Comparison of ENCODE assay signal across 21 cellular contexts in genomic region chr19:4256563-4256962, GRCh38. TPM values are rescaled to one million over a fixed set of nuclear protein-coding genes. Genes with fewer than 3 reads are reported as not detected.
DNase-seq lines count a peak whose midpoint lies in the region; ATAC-seq and TF ChIP-seq lines count a peak whose summit lies in the region.
"Had no signal": no experiment of that assay in that cellular context is flagged by ENCODE, and none has a peak within 500 bp of the region (broad histone marks: within the 10 kb centered on the region; RNA-seq: fewer than 3 reads in every experiment).

No MANE protein-coding gene starts in this region.

- POLR2A ChIA-PET in activated CD4-positive, alpha-beta T cell treated with anti-CD3 and anti-CD28 coated beads for 36 hours (lab: Charles Lee): interaction anchor here (0.6 kb wide), 2 partner anchors 19 to 160 kb away, joined by 3 to 6 read pairs; no protein-coding TSS in a partner anchor

- H3K79me2 ChIP-seq in mesendoderm (ENCODE audit: control insufficient read depth, insufficient read depth, low read length): no peaks in the 10 kb centered on the region

- no peak overlapping the region for H3K56ac ChIP-seq in mesendoderm (ENCODE audit: low read length)

- H3K9me3 Mint-ChIP-seq in activated CD4-positive, alpha-beta T cell treated with anti-CD3 and anti-CD28 coated beads for 36 hours (ENCODE audit: low read depth): peaks cover 1% of the 10 kb centered on the region
- H3K9me3 Mint-ChIP-seq in HFFc6: no peaks in the 10 kb centered on the region; the same call in 1 of the 2 replicates
- peaks cover 4% of the 10 kb centered on the region for H3K9me3 Mint-ChIP-seq in activated naive CD4-positive, alpha-beta T cell treated with anti-CD3 and anti-CD28 coated beads, Interleukin-2, amount 10 ng/mL, durations not matched to agents 7 days and 5 days
- peaks cover 10% of the 10 kb centered on the region for H3K9me3 Mint-ChIP-seq in activated T-helper 2 cell treated with anti-CD3 and anti-CD28 coated beads, Interferon-gamma antibody, Interleukin-2, Interleukin-4, amounts not matched to agents 10 μg/mL and 5 μg/mL and 100 μg/mL, durations not matched to agents 14 hours and 24 hours and 36 hours
- H3K9me3 Mint-ChIP-seq: activated naive CD4-positive, alpha-beta T cell treated with anti-CD3 and anti-CD28 coated beads, Interleukin-2, amount 50 U/mL, for 24 hours; CD8-positive, alpha-beta T cell had no signal

- no peaks in the 10 kb centered on the region for H3K27me3 Mint-ChIP-seq in activated CD4-positive, alpha-beta T cell treated with anti-CD3 and anti-CD28 coated beads for 36 hours
- H3K27me3 Mint-ChIP-seq in HFFc6 (ENCODE audit: insufficient read depth): no peaks in the 10 kb centered on the region; the same call in none of the 2 replicates
- no peaks in the 10 kb centered on the region for H3K27me3 Mint-ChIP-seq in activated naive CD4-positive, alpha-beta T cell treated with anti-CD3 and anti-CD28 coated beads, Interleukin-2, amount 10 ng/mL, durations not matched to agents 7 days and 5 days
- H3K27me3 Mint-ChIP-seq in activated T-helper 2 cell treated with anti-CD3 and anti-CD28 coated beads, Interferon-gamma antibody, Interleukin-2, Interleukin-4, amounts not matched to agents 10 μg/mL and 5 μg/mL and 100 μg/mL, durations not matched to agents 14 hours and 24 hours and 36 hours (ENCODE audit: low read depth): no peaks in the 10 kb centered on the region
- H3K27me3 Mint-ChIP-seq: activated naive CD4-positive, alpha-beta T cell treated with anti-CD3 and anti-CD28 coated beads, Interleukin-2, amount 50 U/mL, for 24 hours had no signal

- H3K9me3 ChIP-seq in WERI-Rb-1 (ENCODE audit: severe bottlenecking): peaks cover 3% of the 10 kb centered on the region
- H3K9me3 ChIP-seq: thoracic aorta had no signal

- WGBS in mesendoderm (ENCODE audit: extremely low coverage, insufficient coverage, low lambda C conversion rate): no CpG with 5 or more reads among the region's 4 CpGs

- no peaks in the 10 kb centered on the region for H3K4me1 ChIP-seq in mesendoderm (ENCODE audit: control insufficient read depth, low read depth, low read length)

- H3K4ac ChIP-seq in mesendoderm (ENCODE audit: low read depth, low read length): no peak overlapping the region

- TF ChIP-seq CTCF in HFFc6 (IDR thresholded peaks at IDR 0.05): peak; percentile 41; the same call in 1 of the 2 replicates
- TF ChIP-seq CTCF in WERI-Rb-1 (IDR thresholded peaks at IDR 0.05; ENCODE audit: low read depth, low read length): peak; percentile 65

- no peak overlapping the region for H3K4me3 Mint-ChIP-seq in activated CD4-positive, alpha-beta T cell treated with anti-CD3 and anti-CD28 coated beads for 36 hours
- H3K4me3 Mint-ChIP-seq in HFFc6: no peak overlapping the region
- no peak overlapping the region for H3K4me3 Mint-ChIP-seq in activated naive CD4-positive, alpha-beta T cell treated with anti-CD3 and anti-CD28 coated beads, Interleukin-2, amount 10 ng/mL, durations not matched to agents 7 days and 5 days
- no peak overlapping the region for H3K4me3 Mint-ChIP-seq in activated T-helper 2 cell treated with anti-CD3 and anti-CD28 coated beads, Interferon-gamma antibody, Interleukin-2, Interleukin-4, amounts not matched to agents 10 μg/mL and 5 μg/mL and 100 μg/mL, durations not matched to agents 14 hours and 24 hours and 36 hours (ENCODE audit: low read depth)
- H3K4me3 Mint-ChIP-seq: activated naive CD4-positive, alpha-beta T cell treated with anti-CD3 and anti-CD28 coated beads, Interleukin-2, amount 50 U/mL, for 24 hours; brain; CD8-positive, alpha-beta T cell had no signal

- H3K36me3 ChIP-seq in WERI-Rb-1: peaks cover 49% of the 10 kb centered on the region
- peaks cover 9% of the 10 kb centered on the region for H3K36me3 ChIP-seq in mesendoderm (ENCODE audit: control insufficient read depth, insufficient read depth, low read length)

- intact Hi-C loops in activated CD4-positive, alpha-beta T cell treated with anti-CD3 and anti-CD28 coated beads for 36 hours (cut with DNase I, micrococcal nuclease): no loop called here
- intact Hi-C loops in activated T-helper 2 cell treated with anti-CD3 and anti-CD28 coated beads, Interferon-gamma antibody, Interleukin-2, Interleukin-4, amounts not matched to agents 10 μg/mL and 5 μg/mL and 100 μg/mL, durations not matched to agents 14 hours and 24 hours and 36 hours (cut with micrococcal nuclease): no loop called here

- H3K18ac ChIP-seq in mesendoderm (ENCODE audit: low read length): no peak overlapping the region

- no peak overlapping the region for H3K4me2 ChIP-seq in mesendoderm (ENCODE audit: low read length)

- no peaks in the 10 kb centered on the region for H3K4me1 Mint-ChIP-seq in activated CD4-positive, alpha-beta T cell treated with anti-CD3 and anti-CD28 coated beads for 36 hours
- no peaks in the 10 kb centered on the region for H3K4me1 Mint-ChIP-seq in HFFc6 (ENCODE audit: low read depth)
- no peaks in the 10 kb centered on the region for H3K4me1 Mint-ChIP-seq in activated naive CD4-positive, alpha-beta T cell treated with anti-CD3 and anti-CD28 coated beads, Interleukin-2, amount 10 ng/mL, durations not matched to agents 7 days and 5 days
- H3K4me1 Mint-ChIP-seq in activated T-helper 2 cell treated with anti-CD3 and anti-CD28 coated beads, Interferon-gamma antibody, Interleukin-2, Interleukin-4, amounts not matched to agents 10 μg/mL and 5 μg/mL and 100 μg/mL, durations not matched to agents 14 hours and 24 hours and 36 hours (ENCODE audit: low read depth): no peaks in the 10 kb centered on the region
- H3K4me1 Mint-ChIP-seq: activated naive CD4-positive, alpha-beta T cell treated with anti-CD3 and anti-CD28 coated beads, Interleukin-2, amount 50 U/mL, for 24 hours; brain had no signal

- H4K5ac ChIP-seq in mesendoderm (ENCODE audit: low read length): no peak overlapping the region

- no peak overlapping the region for H4K8ac ChIP-seq in mesendoderm (ENCODE audit: low read depth, low read length)

- no peak overlapping the region for H2AK5ac ChIP-seq in mesendoderm (ENCODE audit: low read length)

- ATAC-seq in activated CD4-positive, alpha-beta T cell treated with anti-CD3 and anti-CD28 coated beads for 36 hours: no peak
- no peak for ATAC-seq in stimulated activated naive CD8-positive, alpha-beta T cell treated with anti-CD3 and anti-CD28 coated beads, Interleukin-15, Interleukin-2, amounts not matched to agents 100 U/mL and 50 U/mL, for 24 hours
- ATAC-seq: CD8-positive, alpha-beta T cell had no signal

- peak; percentile 37 for DNase-seq in activated CD4-positive, alpha-beta T cell treated with anti-CD3 and anti-CD28 coated beads for 36 hours
- no peak for DNase-seq in activated CD4-positive, alpha-beta T cell treated with anti-CD3 and anti-CD28 coated beads for 1 hour
- DNase-seq in HFFc6 (no peak), WERI-Rb-1 (no peak), mesendoderm (peak; percentile 51)
- DNase-seq in activated naive CD4-positive, alpha-beta T cell treated with anti-CD3 and anti-CD28 coated beads, Interleukin-2, amount 10 ng/mL, durations not matched to agents 7 days and 5 days: no peak
- no peak for DNase-seq in activated T-helper 2 cell treated with anti-CD3 and anti-CD28 coated beads, Interferon-gamma antibody, Interleukin-2, Interleukin-4, amounts not matched to agents 10 μg/mL and 5 μg/mL and 100 μg/mL, durations not matched to agents 14 hours and 24 hours and 36 hours (ENCODE audit: low spot score)
- no peak for DNase-seq in stimulated activated naive CD8-positive, alpha-beta T cell treated with anti-CD3 and anti-CD28 coated beads, Interleukin-15, Interleukin-2, amounts not matched to agents 100 U/mL and 50 U/mL, for 24 hours
- DNase-seq: CD8-positive, alpha-beta T cell; hypothalamus; NCI-H187 treated with DMSO at 0.1 percent for 48 hours; NCI-H510A; stimulated activated CD4-positive, alpha-beta T cell treated with anti-CD3 and anti-CD28 coated beads, Interleukin-2, amount 100 ng/mL, for 48 hours; stimulated activated CD8-positive, alpha-beta memory T cell treated with anti-CD3 and anti-CD28 coated beads, Interleukin-4, amount 100 ng/mL, for 48 hours had no signal

- no peak overlapping the region for H3K4me3 ChIP-seq in WERI-Rb-1 (ENCODE audit: low read depth, low read length)
- H3K4me3 ChIP-seq in mesendoderm (ENCODE audit: low read length): no peak overlapping the region
- H3K4me3 ChIP-seq: thoracic aorta had no signal

- no peaks in the 10 kb centered on the region for H3K27me3 ChIP-seq in WERI-Rb-1 (ENCODE audit: insufficient read depth, low read depth, severe bottlenecking)
- no peaks in the 10 kb centered on the region for H3K27me3 ChIP-seq in mesendoderm (ENCODE audit: insufficient read depth, low read length, poor library complexity)

- H3K27ac Mint-ChIP-seq in activated CD4-positive, alpha-beta T cell treated with anti-CD3 and anti-CD28 coated beads for 36 hours: no peak overlapping the region
- H3K27ac Mint-ChIP-seq in HFFc6: no peak overlapping the region
- no peak overlapping the region for H3K27ac Mint-ChIP-seq in activated naive CD4-positive, alpha-beta T cell treated with anti-CD3 and anti-CD28 coated beads, Interleukin-2, amount 10 ng/mL, durations not matched to agents 7 days and 5 days
- no peak overlapping the region for H3K27ac Mint-ChIP-seq in activated T-helper 2 cell treated with anti-CD3 and anti-CD28 coated beads, Interferon-gamma antibody, Interleukin-2, Interleukin-4, amounts not matched to agents 10 μg/mL and 5 μg/mL and 100 μg/mL, durations not matched to agents 14 hours and 24 hours and 36 hours
- H3K27ac Mint-ChIP-seq: activated naive CD4-positive, alpha-beta T cell treated with anti-CD3 and anti-CD28 coated beads, Interleukin-2, amount 50 U/mL, for 24 hours; brain; CD8-positive, alpha-beta T cell had no signal

- peaks cover 58% of the 10 kb centered on the region for H3K36me3 Mint-ChIP-seq in activated CD4-positive, alpha-beta T cell treated with anti-CD3 and anti-CD28 coated beads for 36 hours (ENCODE audit: low read depth)
- H3K36me3 Mint-ChIP-seq in HFFc6 (ENCODE audit: low read depth): peaks cover 38% of the 10 kb centered on the region
- H3K36me3 Mint-ChIP-seq in activated naive CD4-positive, alpha-beta T cell treated with anti-CD3 and anti-CD28 coated beads, Interleukin-2, amount 10 ng/mL, durations not matched to agents 7 days and 5 days: peaks cover 53% of the 10 kb centered on the region
- H3K36me3 Mint-ChIP-seq in activated T-helper 2 cell treated with anti-CD3 and anti-CD28 coated beads, Interferon-gamma antibody, Interleukin-2, Interleukin-4, amounts not matched to agents 10 μg/mL and 5 μg/mL and 100 μg/mL, durations not matched to agents 14 hours and 24 hours and 36 hours (ENCODE audit: low read depth): peaks cover 74% of the 10 kb centered on the region

- H2BK5ac ChIP-seq in mesendoderm (ENCODE audit: low read length): no peak overlapping the region

- no peaks in the 10 kb centered on the region for H3K79me1 ChIP-seq in mesendoderm (ENCODE audit: low read length)

- no peak overlapping the region for H2BK15ac ChIP-seq in mesendoderm (replicated peaks; ENCODE audit: low read depth)

- CTCF ChIA-PET in activated CD4-positive, alpha-beta T cell treated with anti-CD3 and anti-CD28 coated beads for 36 hours (lab: Charles Lee): interaction anchor here (0.6 to 3.1 kb wide), 7 partner anchors 8 to 114 kb away, joined by 3 to 11 read pairs (median 3); no protein-coding TSS in a partner anchor
- CTCF ChIA-PET in activated naive CD4-positive, alpha-beta T cell treated with anti-CD3 and anti-CD28 coated beads, Interleukin-2, amount 10 ng/mL, durations not matched to agents 7 days and 5 days (lab: Charles Lee): interaction anchor here (0.6 to 1.6 kb wide), 3 partner anchors 23 to 96 kb away, joined by 3 to 4 read pairs (median 4); no protein-coding TSS in a partner anchor

- H3K9ac ChIP-seq in mesendoderm (ENCODE audit: low read length): no peak overlapping the region

- H3K27ac ChIP-seq in WERI-Rb-1 (no peak overlapping the region), mesendoderm (ENCODE audit: low read depth, low read length) (no peak overlapping the region)
- H3K27ac ChIP-seq: thoracic aorta had no signal

- no peak overlapping the region for H3K23ac ChIP-seq in mesendoderm (ENCODE audit: low read length)

- no peak overlapping the region for H2BK120ac ChIP-seq in mesendoderm (ENCODE audit: low read depth, low read length)

RNA-seq across cellular contexts. Expression of gene YJU2, which starts 9.7 kb away (rescaled TPM):
- 10 to 100 TPM; 29.8 to 34.8 TPM for total RNA-seq in activated CD4-positive, alpha-beta T cell treated with anti-CD3 and anti-CD28 coated beads for 36 hours
- 10 to 100 TPM; 12.0 to 17.7 (median 16.1) TPM for total RNA-seq in HFFc6 (2021; fragmentation: NEBNext Ultra II Directional; extraction: Animal tissue kit (Norgen Biotek cat#: 25700))
- 39.5 TPM for polyA plus RNA-seq in mesendoderm (2013, experiment 1 of 2)
- polyA plus RNA-seq in mesendoderm (2013, experiment 2 of 2): 38.6 TPM
- 29.7 and 30.8 TPM in 2 replicates for total RNA-seq in activated T-helper 2 cell treated with anti-CD3 and anti-CD28 coated beads, Interferon-gamma antibody, Interleukin-2, Interleukin-4, amounts not matched to agents 10 μg/mL and 5 μg/mL and 100 μg/mL, durations not matched to agents 14 hours and 24 hours and 36 hours

RNA-seq across cellular contexts. Expression of gene SHD, which starts 22.5 kb away (rescaled TPM):
- not detected for total RNA-seq in activated CD4-positive, alpha-beta T cell treated with anti-CD3 and anti-CD28 coated beads for 36 hours
- not detected for total RNA-seq in HFFc6 (2021; fragmentation: NEBNext Ultra II Directional; extraction: Animal tissue kit (Norgen Biotek cat#: 25700))
- polyA plus RNA-seq in mesendoderm (2013, experiment 1 of 2): 0.42 TPM
- 0.76 TPM for polyA plus RNA-seq in mesendoderm (2013, experiment 2 of 2)
- 0.46 and 1.2 TPM in 2 replicates for total RNA-seq in activated T-helper 2 cell treated with anti-CD3 and anti-CD28 coated beads, Interferon-gamma antibody, Interleukin-2, Interleukin-4, amounts not matched to agents 10 μg/mL and 5 μg/mL and 100 μg/mL, durations not matched to agents 14 hours and 24 hours and 36 hours
- total RNA-seq: mucosa of gallbladder, osteoblast, thoracic aorta had no signal

RNA-seq across cellular contexts. Expression of gene EBI3, which starts 27.2 kb away (rescaled TPM):
- 10 to 100 TPM; 14.5 to 16.8 TPM for total RNA-seq in activated CD4-positive, alpha-beta T cell treated with anti-CD3 and anti-CD28 coated beads for 36 hours
- total RNA-seq in HFFc6 (2021; fragmentation: NEBNext Ultra II Directional; extraction: Animal tissue kit (Norgen Biotek cat#: 25700)): under 1 TPM; 0.17 to 0.61 (median 0.37) TPM
- polyA plus RNA-seq in mesendoderm (2013, experiment 1 of 2): 0.55 TPM
- 0.67 TPM for polyA plus RNA-seq in mesendoderm (2013, experiment 2 of 2)
- 47.0 and 55.4 TPM in 2 replicates for total RNA-seq in activated T-helper 2 cell treated with anti-CD3 and anti-CD28 coated beads, Interferon-gamma antibody, Interleukin-2, Interleukin-4, amounts not matched to agents 10 μg/mL and 5 μg/mL and 100 μg/mL, durations not matched to agents 14 hours and 24 hours and 36 hours
- total RNA-seq: CD8-positive, alpha-beta T cell; osteoblast had no signal

RNA-seq across cellular contexts. Expression of gene TMIGD2, which starts 45.6 kb away (rescaled TPM):
- 10 to 100 TPM; 15.8 to 16.1 TPM for total RNA-seq in activated CD4-positive, alpha-beta T cell treated with anti-CD3 and anti-CD28 coated beads for 36 hours
- not detected for total RNA-seq in HFFc6 (2021; fragmentation: NEBNext Ultra II Directional; extraction: Animal tissue kit (Norgen Biotek cat#: 25700))
- polyA plus RNA-seq in mesendoderm (2013, experiment 1 of 2): 0.18 TPM
- polyA plus RNA-seq in mesendoderm (2013, experiment 2 of 2): 0.25 TPM
- total RNA-seq in activated T-helper 2 cell treated with anti-CD3 and anti-CD28 coated beads, Interferon-gamma antibody, Interleukin-2, Interleukin-4, amounts not matched to agents 10 μg/mL and 5 μg/mL and 100 μg/mL, durations not matched to agents 14 hours and 24 hours and 36 hours: 9.2 and 10.8 TPM in 2 replicates
- total RNA-seq: A172, LHCN-M2, osteoblast had no signal

RNA-seq across cellular contexts. Expression of gene FSD1, which starts 47.8 kb away (rescaled TPM):
- total RNA-seq in activated CD4-positive, alpha-beta T cell treated with anti-CD3 and anti-CD28 coated beads for 36 hours: 10 to 100 TPM; 23.1 to 25.3 TPM
- total RNA-seq in HFFc6 (2021; fragmentation: NEBNext Ultra II Directional; extraction: Animal tissue kit (Norgen Biotek cat#: 25700)): 10 to 100 TPM in 5 of 6 experiments, 1 to 10 TPM in 1; 9.2 to 15.2 (median 12.2) TPM
- polyA plus RNA-seq in mesendoderm (2013, experiment 1 of 2): 18.6 TPM
- 18.3 TPM for polyA plus RNA-seq in mesendoderm (2013, experiment 2 of 2)
- 26.8 and 32.8 TPM in 2 replicates for total RNA-seq in activated T-helper 2 cell treated with anti-CD3 and anti-CD28 coated beads, Interferon-gamma antibody, Interleukin-2, Interleukin-4, amounts not matched to agents 10 μg/mL and 5 μg/mL and 100 μg/mL, durations not matched to agents 14 hours and 24 hours and 36 hours
- total RNA-seq: thoracic aorta had no signal

Comparison
In these comparisons a context has a peak if more than half of its experiments do, and no peak if none do; other contexts are left out.
1. DNase-seq: peak in activated CD4-positive, alpha-beta T cell treated with anti-CD3 and anti-CD28 coated beads for 36 hours (single experiment) and mesendoderm (single experiment); none in activated CD4-positive, alpha-beta T cell treated with anti-CD3 and anti-CD28 coated beads for 1 hour (single experiment), HFFc6 (single experiment), WERI-Rb-1 (single experiment), activated naive CD4-positive, alpha-beta T cell treated with anti-CD3 and anti-CD28 coated beads, Interleukin-2, amount 10 ng/mL, durations not matched to agents 7 days and 5 days (single experiment), activated T-helper 2 cell treated with anti-CD3 and anti-CD28 coated beads, Interferon-gamma antibody, Interleukin-2, Interleukin-4, amounts not matched to agents 10 μg/mL and 5 μg/mL and 100 μg/mL, durations not matched to agents 14 hours and 24 hours and 36 hours (single experiment) and stimulated activated naive CD8-positive, alpha-beta T cell treated with anti-CD3 and anti-CD28 coated beads, Interleukin-15, Interleukin-2, amounts not matched to agents 100 U/mL and 50 U/mL, for 24 hours (single experiment).
2. RNA of gene EBI3, which starts 27.2 kb away (total RNA-seq): 47.0 to 55.4 TPM in activated T-helper 2 cell treated with anti-CD3 and anti-CD28 coated beads, Interferon-gamma antibody, Interleukin-2, Interleukin-4, amounts not matched to agents 10 μg/mL and 5 μg/mL and 100 μg/mL, durations not matched to agents 14 hours and 24 hours and 36 hours and 14.5 to 16.8 TPM in activated CD4-positive, alpha-beta T cell treated with anti-CD3 and anti-CD28 coated beads for 36 hours; 0.17 to 0.61 TPM in HFFc6; every median in the first group is over 4 times any median in the second.